10 cellular contexts compared by ENCODE assay signal in genomic region chr5:178206166-178207101, GRCh38. TPM values are rescaled to one million over a fixed set of nuclear protein-coding genes. Genes with fewer than 3 reads are reported as not detected.
DNase-seq lines count a peak whose midpoint lies in the region; ATAC-seq and FAIRE-seq lines count a peak whose summit lies in the region.
"Had no signal": no experiment of that assay in that cellular context is flagged by ENCODE, and none has a peak within 500 bp of the region (broad histone marks: within the 10 kb centered on the region; RNA-seq: fewer than 3 reads in every experiment).

No MANE protein-coding gene starts in this region.

- POLR2A ChIA-PET in activated CD4-positive, alpha-beta T cell treated with anti-CD3 and anti-CD28 coated beads, Interleukin-2, amount 10 ng/mL, durations not matched to agents 7 days and 5 days (lab: Charles Lee): interaction anchor here (1.0 kb wide), 1 partner anchor 9 kb away, joined by 3 read pairs; no protein-coding TSS in a partner anchor

- H3K27ac Mint-ChIP-seq in activated CD4-positive, alpha-beta T cell treated with anti-CD3 and anti-CD28 coated beads, Interleukin-2, amount 10 ng/mL, durations not matched to agents 7 days and 5 days: peak overlapping the region; percentile 80
- peak overlapping the region; percentile 92 for H3K27ac Mint-ChIP-seq in activated naive CD8-positive, alpha-beta T cell
- peak overlapping the region; percentile 62 to 96 (median 82) for H3K27ac Mint-ChIP-seq in immature natural killer cell

- ATAC-seq in HG02885 (IDR thresholded peaks at IDR 0.05; ENCODE audit: poor library complexity, unreplicated experiment): no peak

- CTCF ChIA-PET in activated CD4-positive, alpha-beta T cell treated with anti-CD3 and anti-CD28 coated beads, Interleukin-2, amount 10 ng/mL, durations not matched to agents 7 days and 5 days (lab: Charles Lee): interaction anchor here (0.9 to 1.4 kb wide), 3 partner anchors 9 to 25 kb away, joined by 3 read pairs; no protein-coding TSS in a partner anchor

- FAIRE-seq in urothelium cell line (lab: Jason Lieb, UNC): no peak

- peak overlapping the region; percentile 38 for H3K27ac ChIP-seq in substantia nigra (ENCODE audit: low read depth, low read length, poor library complexity, severe bottlenecking)

- H3K4me3 Mint-ChIP-seq in activated CD4-positive, alpha-beta T cell treated with anti-CD3 and anti-CD28 coated beads, Interleukin-2, amount 10 ng/mL, durations not matched to agents 7 days and 5 days: peak overlapping the region; percentile 84
- peak overlapping the region; percentile 97 for H3K4me3 Mint-ChIP-seq in activated naive CD8-positive, alpha-beta T cell
- H3K4me3 Mint-ChIP-seq in immature natural killer cell: peak overlapping the region; percentile 74 to 90 (median 79)

- peaks cover 60% of the 10 kb centered on the region for H3K36me3 Mint-ChIP-seq in activated CD4-positive, alpha-beta T cell treated with anti-CD3 and anti-CD28 coated beads, Interleukin-2, amount 10 ng/mL, durations not matched to agents 7 days and 5 days (ENCODE audit: low read depth)
- H3K36me3 Mint-ChIP-seq in activated naive CD8-positive, alpha-beta T cell: peaks cover 17% of the 10 kb centered on the region
- H3K36me3 Mint-ChIP-seq in immature natural killer cell: peaks cover 8 to 27% (median 13%) of the 10 kb centered on the region in 3 donors

- no peak for DNase-seq in activated CD4-positive, alpha-beta T cell treated with anti-CD3 and anti-CD28 coated beads, Interleukin-2, amount 10 ng/mL, durations not matched to agents 7 days and 5 days
- no peak for DNase-seq in activated CD4-positive, alpha-beta T cell treated with anti-CD3 and anti-CD28 coated beads for 48 hours
- no peak for DNase-seq in immature natural killer cell
- no peak for DNase-seq in substantia nigra (lab: John Stamatoyannopoulos, UW)
- DNase-seq in stimulated activated CD4-positive, alpha-beta T cell treated with anti-CD3 and anti-CD28 coated beads, Interleukin-12 subunit alpha, Interleukin-12 subunit beta, amount 100 ng/mL, for 4 hours: no peak
- no peak for DNase-seq in urothelium cell line (ENCODE audit: low spot score)

- peaks cover 2% of the 10 kb centered on the region for H3K27me3 Mint-ChIP-seq in activated CD4-positive, alpha-beta T cell treated with anti-CD3 and anti-CD28 coated beads, Interleukin-2, amount 10 ng/mL, durations not matched to agents 7 days and 5 days
- no peaks in the 10 kb centered on the region for H3K27me3 Mint-ChIP-seq in activated naive CD8-positive, alpha-beta T cell
- peaks cover 8 to 27% (median 17%) of the 10 kb centered on the region in 3 donors for H3K27me3 Mint-ChIP-seq in immature natural killer cell (ENCODE audit: low read depth in 3 of 3)

- H3K9me3 Mint-ChIP-seq in activated CD4-positive, alpha-beta T cell treated with anti-CD3 and anti-CD28 coated beads, Interleukin-2, amount 10 ng/mL, durations not matched to agents 7 days and 5 days: no peaks in the 10 kb centered on the region
- H3K9me3 Mint-ChIP-seq in activated naive CD8-positive, alpha-beta T cell (ENCODE audit: low read depth): no peaks in the 10 kb centered on the region
- H3K9me3 Mint-ChIP-seq in immature natural killer cell: no peaks in the 10 kb centered on the region

- H3K4me1 Mint-ChIP-seq in activated CD4-positive, alpha-beta T cell treated with anti-CD3 and anti-CD28 coated beads, Interleukin-2, amount 10 ng/mL, durations not matched to agents 7 days and 5 days: peaks cover 47% of the 10 kb centered on the region
- H3K4me1 Mint-ChIP-seq in activated naive CD8-positive, alpha-beta T cell (ENCODE audit: low read depth): peaks cover 33% of the 10 kb centered on the region
- H3K4me1 Mint-ChIP-seq in immature natural killer cell: peaks cover 40% of the 10 kb centered on the region in 2 donors

RNA-seq across cellular contexts. Expression of gene HNRNPAB, which starts 2.1 kb away (rescaled TPM):
- 100 to 1,000 TPM; 185 to 215 TPM for total RNA-seq in activated CD4-positive, alpha-beta T cell treated with anti-CD3 and anti-CD28 coated beads, Interleukin-2, amount 10 ng/mL, durations not matched to agents 7 days and 5 days
- polyA plus RNA-seq in immature natural killer cell: 100 to 1,000 TPM in 1 of 3 donors, 10 to 100 TPM in 2; 34.4 to 126 (median 62.9) TPM

RNA-seq across cellular contexts. Expression of gene GMCL2, which starts 19.3 kb away (rescaled TPM):
- total RNA-seq in activated CD4-positive, alpha-beta T cell treated with anti-CD3 and anti-CD28 coated beads, Interleukin-2, amount 10 ng/mL, durations not matched to agents 7 days and 5 days: not detected
- not detected for polyA plus RNA-seq in immature natural killer cell
- total RNA-seq: mucosa of descending colon, RPMI7951 had no signal

RNA-seq across cellular contexts. Expression of gene PHYKPL, which starts 26.2 kb away (rescaled TPM):
- 100 to 1,000 TPM; 126 to 138 TPM for total RNA-seq in activated CD4-positive, alpha-beta T cell treated with anti-CD3 and anti-CD28 coated beads, Interleukin-2, amount 10 ng/mL, durations not matched to agents 7 days and 5 days
- polyA plus RNA-seq in immature natural killer cell: 10 to 100 TPM; 28.2 to 44.1 (median 33.3) TPM

RNA-seq across cellular contexts. Expression of gene NHP2, which starts 52.7 kb away (rescaled TPM):
- total RNA-seq in activated CD4-positive, alpha-beta T cell treated with anti-CD3 and anti-CD28 coated beads, Interleukin-2, amount 10 ng/mL, durations not matched to agents 7 days and 5 days: 100 to 1,000 TPM; 145 TPM
- polyA plus RNA-seq in immature natural killer cell: 100 to 1,000 TPM; 163 to 196 (median 195) TPM
